ENCODE assay signal across 18 cellular contexts in genomic region chr2:110771549-110772382, GRCh38. TPM values are rescaled to one million over a fixed set of nuclear protein-coding genes. Genes with fewer than 3 reads are reported as not detected.
A peak's percentile ranks its signal among the peaks of the same experiment; 100 is the strongest.
DNase-seq lines count a peak whose midpoint lies in the region; ATAC-seq and TF ChIP-seq lines count a peak whose summit lies in the region.
"Had no signal": no experiment of that assay in that cellular context is flagged by ENCODE, and none has a peak within 500 bp of the region (broad histone marks: within the 10 kb centered on the region; RNA-seq: fewer than 3 reads in every experiment).

No MANE protein-coding gene starts in this region.

- H3K27ac ChIP-seq in sigmoid colon (peak overlapping the region in 3 of 4 donors; percentile 39 to 59 (median 44)), testis (no peak overlapping the region)

- no peak overlapping the region for H3K4me3 Mint-ChIP-seq in activated T-cell treated with anti-CD3 and anti-CD28 coated beads, Interleukin-2, amount 50 U/mL, for 4 hours
- H3K4me3 Mint-ChIP-seq: activated naive CD8-positive, alpha-beta T cell; immature natural killer cell; memory B cell; nephron progenitor cell had no signal

- H3K9me3 ChIP-seq in adipocyte (ENCODE audit: control insufficient read depth, low read length) (no peaks in the 10 kb centered on the region), sigmoid colon (no peaks in the 10 kb centered on the region), testis (no peaks in the 10 kb centered on the region)

- DNase-seq in activated T-cell treated with anti-CD3 and anti-CD28 coated beads, Interleukin-2, amount 50 U/mL, for 4 hours: no peak
- DNase-seq in activated T-cell treated with anti-CD3 and anti-CD28 coated beads for 4 hours (no peak), adipocyte (ENCODE audit: low read depth) (no peak), sigmoid colon (no peak), iPS-NIHi7 (ENCODE audit: extremely low spot score) (no peak), mesenteric fat pad (ENCODE audit: low spot score) (no peak), testis (no peak)
- DNase-seq: activated CD4-positive, alpha-beta T cell treated with anti-CD3 and anti-CD28 coated beads for 4 hours; effector memory CD4-positive, alpha-beta T cell; immature natural killer cell; NCI-H1048; nephron progenitor cell; stimulated activated CD4-positive, alpha-beta T cell treated with anti-CD3 and anti-CD28 coated beads, Interleukin-2, amount 100 ng/mL, for 24 hours; T-helper 2 cell had no signal

- intact Hi-C loops in sigmoid colon (cut with DNase I) (no loop called here), testis (cut with DNase I; ENCODE audit: low total_unique reads) (no loop called here)

- H3K36me3 ChIP-seq in adipocyte (ENCODE audit: control insufficient read depth, insufficient read depth, low read length, severe bottlenecking) (no peaks in the 10 kb centered on the region), sigmoid colon (no peaks in the 10 kb centered on the region), testis (ENCODE audit: low read depth, missing control alignments) (no peaks in the 10 kb centered on the region)

- H3K9ac ChIP-seq in adipocyte (ENCODE audit: low read length): no peak overlapping the region

- peaks cover 37% of the 10 kb centered on the region for H3K4me1 ChIP-seq in adipocyte (ENCODE audit: control insufficient read depth, insufficient read depth, low read length)
- peaks cover 0 to 45% (median 40%) of the 10 kb centered on the region in 4 donors for H3K4me1 ChIP-seq in sigmoid colon
- no peaks in the 10 kb centered on the region for H3K4me1 ChIP-seq in testis

- no peaks in the 10 kb centered on the region for H3K36me3 Mint-ChIP-seq in activated T-cell treated with anti-CD3 and anti-CD28 coated beads, Interleukin-2, amount 50 U/mL, for 4 hours (ENCODE audit: insufficient read depth)
- H3K36me3 Mint-ChIP-seq: activated naive CD8-positive, alpha-beta T cell; immature natural killer cell; memory B cell had no signal

- TF ChIP-seq POLR2A in sigmoid colon (IDR thresholded peaks at IDR 0.05) (no peak), testis (IDR thresholded peaks at IDR 0.05) (no peak)

- TF ChIP-seq EP300 in sigmoid colon (IDR thresholded peaks at IDR 0.05): no peak

- no peaks in the 10 kb centered on the region for H3K4me1 Mint-ChIP-seq in activated T-cell treated with anti-CD3 and anti-CD28 coated beads, Interleukin-2, amount 50 U/mL, for 4 hours (ENCODE audit: low read depth)
- H3K4me1 Mint-ChIP-seq: immature natural killer cell, memory B cell had no signal

- no peak for TF ChIP-seq CTCF in sigmoid colon (IDR thresholded peaks at IDR 0.05)
- TF ChIP-seq CTCF in testis (IDR thresholded peaks at IDR 0.05): no peak

- H3K4me3 ChIP-seq in adipocyte (ENCODE audit: low read length): peak overlapping the region; percentile 63
- no peak overlapping the region for H3K4me3 ChIP-seq in sigmoid colon
- H3K4me3 ChIP-seq in testis: no peak overlapping the region

- ATAC-seq in activated T-cell treated with anti-CD3 and anti-CD28 coated beads, Interleukin-2, amount 50 U/mL, for 4 hours: peak; percentile 34 to 46
- ATAC-seq in HG02610 (IDR thresholded peaks at IDR 0.05; ENCODE audit: unreplicated experiment): peak; percentile 43

- WGBS in sigmoid colon, 2 donors: 81 to 85% methylated on average over 5 of the region's 5 CpGs
- 79 to 80% methylated on average over 5 of the region's 5 CpGs for WGBS in testis, 2 donors

- H3K9me3 Mint-ChIP-seq in activated T-cell treated with anti-CD3 and anti-CD28 coated beads, Interleukin-2, amount 50 U/mL, for 4 hours: no peaks in the 10 kb centered on the region
- H3K9me3 Mint-ChIP-seq: memory B cell had no signal

- peaks cover 45% of the 10 kb centered on the region for H3K27me3 ChIP-seq in adipocyte (replicated peaks; ENCODE audit: control insufficient read depth, insufficient read depth, low read length)
- H3K27me3 ChIP-seq in sigmoid colon: no peaks in the 10 kb centered on the region
- H3K27me3 ChIP-seq in testis: no peaks in the 10 kb centered on the region

- H3K27me3 Mint-ChIP-seq in activated T-cell treated with anti-CD3 and anti-CD28 coated beads, Interleukin-2, amount 50 U/mL, for 4 hours (ENCODE audit: low read depth): peaks cover 35% of the 10 kb centered on the region

RNA-seq across cellular contexts. Expression of gene ACOXL, which starts 39.4 kb away (rescaled TPM):
- total RNA-seq in activated T-cell treated with anti-CD3 and anti-CD28 coated beads, Interleukin-2, amount 50 U/mL, for 4 hours: under 1 TPM; 0.24 to 0.32 (median 0.30) TPM
- total RNA-seq in sigmoid colon (not detected), mesenteric fat pad (not detected), testis (1 to 10 TPM; 5.3 to 7.9 TPM)
- polyA plus RNA-seq in sigmoid colon (under 1 TPM in 1 of 3 donors, not detected in 2; 0.45 TPM), testis (ENCODE audit: insufficient read depth, low read depth, low replicate concordance) (4.9 TPM)
- total RNA-seq: Right ventricle myocardium superior had no signal
- polyA plus RNA-seq: immature natural killer cell had no signal

Comparison
In these comparisons a context has a peak if more than half of its experiments do, and no peak if none do; other contexts are left out.
1. H3K27ac ChIP-seq: peak in sigmoid colon (3 of 4); none in testis (0 of 2).